In the genomic region with DNA sequence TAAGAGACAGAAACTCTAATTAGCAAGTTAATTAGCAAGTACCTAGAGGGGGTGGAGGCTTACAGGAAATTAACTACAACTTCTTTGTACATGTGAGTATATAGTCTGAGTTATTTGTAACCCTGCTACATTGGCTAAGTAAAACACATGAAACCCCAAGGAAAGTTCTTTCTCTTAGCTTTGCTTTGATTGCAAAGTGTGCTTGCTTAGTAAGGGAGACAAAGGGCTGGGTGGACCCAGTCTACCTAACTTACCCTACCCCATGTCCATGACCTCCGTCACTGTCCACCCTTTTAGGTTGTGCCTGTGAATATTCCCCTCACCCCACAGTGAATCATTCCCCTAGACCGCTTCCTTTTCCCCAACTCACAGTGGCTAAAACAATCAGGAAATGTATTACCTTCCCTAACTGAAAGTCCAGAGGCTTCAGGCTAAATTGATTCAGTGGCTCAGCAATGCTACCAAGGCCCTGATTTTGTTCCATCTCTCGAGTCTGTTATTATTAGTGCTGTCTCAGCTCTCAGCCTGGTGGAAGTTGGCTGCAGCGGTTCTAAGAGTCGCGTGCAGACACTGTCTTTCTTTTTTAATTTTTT, we compare ENCODE assay signal across 15 cellular contexts. TPM values are rescaled to one million over a fixed set of nuclear protein-coding genes. Genes with fewer than 3 reads are reported as not detected.
DNase-seq lines count a peak whose midpoint lies in the region; ATAC-seq and TF ChIP-seq lines count a peak whose summit lies in the region.
"Had no signal": no experiment of that assay in that cellular context is flagged by ENCODE, and none has a peak within 500 bp of the region (broad histone marks: within the 10 kb centered on the region; RNA-seq: fewer than 3 reads in every experiment).

No MANE protein-coding gene starts in this region.

- H3K36me3 ChIP-seq in BLaER1 (no peaks in the 10 kb centered on the region), MG63 (no peaks in the 10 kb centered on the region), brain microvascular endothelial cell (replicated peaks) (no peaks in the 10 kb centered on the region)

- ATAC-seq in HG03460 (IDR thresholded peaks at IDR 0.05; ENCODE audit: unreplicated experiment) (no peak), HG03039 (IDR thresholded peaks at IDR 0.05; ENCODE audit: unreplicated experiment) (no peak)

- peaks cover 34% of the 10 kb centered on the region for H3K4me1 ChIP-seq in BLaER1
- H3K4me1 ChIP-seq: testis had no signal

- DNase-seq in MG63 (peak; percentile 2), brain microvascular endothelial cell (peak; percentile 56), islet precursor cell (peak; percentile 63), lower leg skin (ENCODE audit: low spot score in 2 of 2) (no peak), G401 (ENCODE audit: low spot score) (no peak)
- DNase-seq: activated CD4-positive, alpha-beta memory T cell treated with anti-CD3 and anti-CD28 coated beads for 36 hours; immature natural killer cell; KG1; NCI-H1694; NCI-H526 treated with DMSO at 0.1 percent for 48 hours; testis had no signal

- no peaks in the 10 kb centered on the region for H4K20me1 ChIP-seq in BLaER1

- H3K9ac ChIP-seq in BLaER1 = no peak overlapping the region

- H3K9me3 ChIP-seq in BLaER1 (peaks cover 10% of the 10 kb centered on the region), MG63 (no peaks in the 10 kb centered on the region; the same call in 1 of the 2 replicates)
- H3K9me3 ChIP-seq: testis had no signal

- no peak overlapping the region; the same call in 1 of the 2 replicates for H3K4me2 ChIP-seq in BLaER1

- intact Hi-C loops in lower leg skin (cut with DNase I; ENCODE audit: low total_unique reads) = no loop called here

- no peak overlapping the region for H3K4me3 ChIP-seq in BLaER1
- H3K4me3 ChIP-seq in MG63 = no peak overlapping the region
- no peak overlapping the region for H3K4me3 ChIP-seq in brain microvascular endothelial cell (ENCODE audit: low read depth, low read length)
- no peak overlapping the region for H3K4me3 ChIP-seq in lower leg skin (ENCODE audit: low read depth, poor library complexity, severe bottlenecking)
- H3K4me3 ChIP-seq: testis had no signal

- in situ Hi-C loops in brain microvascular endothelial cell (cut with HindIII; ENCODE audit: low pct_ligation_motif_present, low sequenced_read_pairs) (no loop called here), G401 (cut with HindIII; ENCODE audit: low sequenced_read_pairs) (no loop called here)

- WGBS in lower leg skin, 2 donors = 86 to 92% methylated on average over 6 of the region's 6 CpGs

- H3K27ac ChIP-seq in BLaER1 = peak overlapping the region; percentile 56; the same call in 1 of the 2 replicates
- peak overlapping the region; percentile 83 for H3K27ac ChIP-seq in brain microvascular endothelial cell
- H3K27ac ChIP-seq: testis had no signal

- no peak for TF ChIP-seq CTCF in brain microvascular endothelial cell (IDR thresholded peaks at IDR 0.05; ENCODE audit: low read depth, low read length, missing control alignments)
- no peak for TF ChIP-seq CTCF in lower leg skin (IDR thresholded peaks at IDR 0.05)

- TF ChIP-seq POLR2A in lower leg skin (IDR thresholded peaks at IDR 0.05) = no peak

- H3K27me3 ChIP-seq in BLaER1 = no peaks in the 10 kb centered on the region
- no peaks in the 10 kb centered on the region for H3K27me3 ChIP-seq in MG63
- H3K27me3 ChIP-seq in brain microvascular endothelial cell (replicated peaks) = no peaks in the 10 kb centered on the region
- H3K27me3 ChIP-seq: testis had no signal

RNA-seq across cellular contexts. Expression of gene RYR3, which starts 31.1 kb away (rescaled TPM):
- not detected in 2 replicates for total RNA-seq in MG63 (2014; rRNA removed; shearing (Covaris generic); ENCODE audit: low replicate concordance)
- 1 to 10 TPM in 2 of 4 donors, under 1 TPM in 2; 0.38 to 1.8 (median 1.2) TPM for total RNA-seq in lower leg skin
- 0.44 TPM in 1 of 2 replicates, not detected in the other for total RNA-seq in G401 (2014; rRNA removed; shearing (Covaris generic))
- total RNA-seq: activated CD4-positive, alpha-beta memory T cell treated with anti-CD3 and anti-CD28 coated beads for 36 hours; activated T-helper 1 cell treated with anti-CD3 and anti-CD28 coated beads, Interleukin-12 subunit alpha, Interleukin-12 subunit beta, Interleukin-2, Interleukin-4 antibody, amounts not matched to agents 30 ng/mL and 10 ng/mL and 1 ng/mL, durations not matched to agents 14 hours and 24 hours and 36 hours had no signal

Comparison
In these comparisons a context has a peak if more than half of its experiments do, and no peak if none do; other contexts are left out.
1. DNase-seq: peak in MG63 (single experiment), brain microvascular endothelial cell (single experiment) and islet precursor cell (single experiment); none in lower leg skin (0 of 2) and G401 (single experiment).